10 cellular contexts compared by ENCODE assay signal in the genomic region with DNA sequence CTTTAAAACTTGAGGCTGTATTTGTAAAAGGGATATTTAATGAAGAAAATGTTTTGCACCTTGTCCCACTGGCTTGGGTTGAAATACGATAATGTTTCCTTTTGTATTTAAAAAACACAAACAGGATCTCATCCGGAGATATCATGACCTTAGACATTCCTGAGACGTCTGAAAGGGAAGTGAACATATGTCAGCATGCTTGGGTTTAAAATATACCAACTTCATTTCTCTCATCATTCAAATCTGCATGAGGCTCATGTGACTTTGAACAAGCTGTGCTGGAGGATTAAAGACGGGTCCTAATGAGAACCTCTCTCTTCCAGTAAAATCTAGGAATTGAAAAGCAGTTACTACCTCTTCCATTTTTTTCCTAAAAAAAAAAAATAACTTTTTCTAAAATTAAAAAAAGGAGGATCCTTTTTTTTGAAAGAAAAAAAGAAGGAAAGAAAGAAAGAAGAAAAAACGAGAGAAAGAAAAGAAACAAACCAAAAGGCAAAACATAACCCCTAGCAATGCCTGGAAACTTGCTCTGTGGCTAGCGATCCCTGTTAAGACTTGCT.
A peak's percentile ranks its signal among the peaks of the same experiment; 100 is the strongest.
DNase-seq lines count a peak whose midpoint lies in the region; TF ChIP-seq lines count a peak whose summit lies in the region.
"Had no signal": no experiment of that assay in that cellular context is flagged by ENCODE, and none has a peak within 500 bp of the region (broad histone marks: within the 10 kb centered on the region; RNA-seq: fewer than 3 reads in every experiment).

No MANE protein-coding gene starts in this region.

- no peak overlapping the region for H4K91ac ChIP-seq in mesenchymal stem cell (ENCODE audit: low read length)

- H2AFZ ChIP-seq in mesenchymal stem cell (ENCODE audit: low read depth, low read length): no peak overlapping the region

- H3K4me1 ChIP-seq in mesenchymal stem cell (ENCODE audit: control insufficient read depth, insufficient read depth, low read depth, low read length) (peaks cover 6% of the 10 kb centered on the region), testis (peaks cover 60% of the 10 kb centered on the region)

- DNase-seq in NB4 (ENCODE audit: low read depth) (peak; percentile 37), chondrocyte (ENCODE audit: low spot score) (no peak), mesenchymal stem cell (no peak), testis (no peak), SHP77 treated with DMSO at 0.1 percent for 48 hours (lab: John Stamatoyannopoulos, UW) (no peak), NCI-H2081 (lab: John Stamatoyannopoulos, UW) (no peak), hypothalamus (lab: John Stamatoyannopoulos, UW) (no peak)
- DNase-seq in stimulated activated CD8-positive, alpha-beta memory T cell treated with anti-CD3 and anti-CD28 coated beads, Interleukin-4, amount 100 ng/mL, for 48 hours: no peak
- DNase-seq: NCI-H187 treated with DMSO at 0.1 percent for 48 hours had no signal

- peak overlapping the region in 1 of 2 experiments; percentile 96 for H3K18ac ChIP-seq in mesenchymal stem cell (ENCODE audit: low read depth in 1 of 2, low read length in 2 of 2)

- peak overlapping the region; percentile 54 for H3K4me3 Mint-ChIP-seq in chondrocyte (ENCODE audit: unreplicated experiment)
- H3K4me3 Mint-ChIP-seq: stimulated activated effector memory CD8-positive, alpha-beta T cell treated with anti-CD3 and anti-CD28 coated beads, Interleukin-12 subunit alpha, Interleukin-12 subunit beta, amount 100 ng/mL, for 72 hours had no signal

- TF ChIP-seq POLR2A in NB4 (IDR thresholded peaks at IDR 0.05; ENCODE audit: extremely low read depth, insufficient read length): no peak
- TF ChIP-seq POLR2A in testis (IDR thresholded peaks at IDR 0.05): no peak

- H2AK5ac ChIP-seq in mesenchymal stem cell (ENCODE audit: low read length, severe bottlenecking): no peak overlapping the region

- no peak overlapping the region for H3K4me2 ChIP-seq in mesenchymal stem cell (ENCODE audit: low read length, poor library complexity, severe bottlenecking)

- no peaks in the 10 kb centered on the region for H3K27me3 ChIP-seq in mesenchymal stem cell (ENCODE audit: control insufficient read depth in 1 of 2, insufficient read depth in 1 of 2, low read length in 2 of 2)
- no peaks in the 10 kb centered on the region for H3K27me3 ChIP-seq in testis

- no peak overlapping the region for H2BK12ac ChIP-seq in mesenchymal stem cell (ENCODE audit: low read length in 2 of 2)

- intact Hi-C loops in testis (cut with DNase I; ENCODE audit: low total_unique reads): no loop called here

- H3K14ac ChIP-seq in mesenchymal stem cell (ENCODE audit: low read length in 2 of 2): no peak overlapping the region

- H2BK120ac ChIP-seq in mesenchymal stem cell (ENCODE audit: low read depth, low read length): no peak overlapping the region

- H3K36me3 ChIP-seq in mesenchymal stem cell (ENCODE audit: control insufficient read depth in 1 of 2, insufficient read depth in 2 of 2, low read depth in 1 of 2, low read length in 2 of 2) (peaks cover 0 to 5% of the 10 kb centered on the region in 2 experiments), testis (ENCODE audit: low read depth, missing control alignments) (no peaks in the 10 kb centered on the region)

- H3K79me1 ChIP-seq in mesenchymal stem cell (replicated peaks; ENCODE audit: low read length, poor library complexity, severe bottlenecking): no peaks in the 10 kb centered on the region

- no peak overlapping the region for H4K8ac ChIP-seq in mesenchymal stem cell (ENCODE audit: low read length)

- no peaks in the 10 kb centered on the region for H3K27me3 Mint-ChIP-seq in chondrocyte (ENCODE audit: low read depth)

- 74% methylated on average over 2 of the region's 6 CpGs for WGBS in mesenchymal stem cell
- WGBS in testis, 2 donors: 20 to 27% methylated on average over 6 of the region's 6 CpGs

- TF ChIP-seq CTCF in NB4 (IDR thresholded peaks at IDR 0.05; ENCODE audit: low read depth, low read length) (no peak), chondrocyte (IDR thresholded peaks at IDR 0.05) (no peak), testis (IDR thresholded peaks at IDR 0.05) (no peak)

- H3K4ac ChIP-seq in mesenchymal stem cell (ENCODE audit: low read depth in 1 of 2, low read length in 2 of 2): peak overlapping the region in 1 of 2 experiments; percentile 88

- peaks cover 69% of the 10 kb centered on the region for H3K4me1 Mint-ChIP-seq in chondrocyte (ENCODE audit: low read depth)
- H3K4me1 Mint-ChIP-seq: stimulated activated effector memory CD8-positive, alpha-beta T cell treated with anti-CD3 and anti-CD28 coated beads, Interleukin-12 subunit alpha, Interleukin-12 subunit beta, amount 100 ng/mL, for 72 hours had no signal

- peak overlapping the region; percentile 79 for H3K9ac ChIP-seq in mesenchymal stem cell (ENCODE audit: low read length)

- H3K27ac ChIP-seq in mesenchymal stem cell (ENCODE audit: low read length, poor library complexity, severe bottlenecking) (peak overlapping the region; percentile 39), testis (peak overlapping the region; percentile 54 to 71)

- H3K4me3 ChIP-seq in NB4 (ENCODE audit: low read depth, low read length) (peak overlapping the region; percentile 8), mesenchymal stem cell (ENCODE audit: insufficient read depth in 1 of 2, low read depth in 1 of 2, low read length in 2 of 2) (peak overlapping the region in 1 of 2 experiments; percentile 3), testis (no peak overlapping the region)

- no peaks in the 10 kb centered on the region for H3K9me3 Mint-ChIP-seq in chondrocyte (ENCODE audit: low read depth)
- H3K9me3 Mint-ChIP-seq: stimulated activated effector memory CD8-positive, alpha-beta T cell treated with anti-CD3 and anti-CD28 coated beads, Interleukin-12 subunit alpha, Interleukin-12 subunit beta, amount 100 ng/mL, for 72 hours had no signal

- no peak overlapping the region for H2BK15ac ChIP-seq in mesenchymal stem cell (ENCODE audit: low read depth, poor library complexity, severe bottlenecking)

- H3K9me3 ChIP-seq in mesenchymal stem cell (ENCODE audit: control insufficient read depth, low read length): no peaks in the 10 kb centered on the region
- no peaks in the 10 kb centered on the region for H3K9me3 ChIP-seq in testis

- H3K27ac Mint-ChIP-seq in chondrocyte (ENCODE audit: unreplicated experiment): peak overlapping the region; percentile 99
- H3K27ac Mint-ChIP-seq: stimulated activated effector memory CD8-positive, alpha-beta T cell treated with anti-CD3 and anti-CD28 coated beads, Interleukin-12 subunit alpha, Interleukin-12 subunit beta, amount 100 ng/mL, for 72 hours had no signal

- peaks cover 2% of the 10 kb centered on the region for H3K36me3 Mint-ChIP-seq in chondrocyte (ENCODE audit: low read depth)

- no peak overlapping the region for H3K23ac ChIP-seq in mesenchymal stem cell (ENCODE audit: low read length in 2 of 2)

- no peak overlapping the region for H2BK5ac ChIP-seq in mesenchymal stem cell (ENCODE audit: low read depth, low read length, poor library complexity, severe bottlenecking)
